Comparison of ENCODE assay signal across 12 cellular contexts in the genomic region with DNA sequence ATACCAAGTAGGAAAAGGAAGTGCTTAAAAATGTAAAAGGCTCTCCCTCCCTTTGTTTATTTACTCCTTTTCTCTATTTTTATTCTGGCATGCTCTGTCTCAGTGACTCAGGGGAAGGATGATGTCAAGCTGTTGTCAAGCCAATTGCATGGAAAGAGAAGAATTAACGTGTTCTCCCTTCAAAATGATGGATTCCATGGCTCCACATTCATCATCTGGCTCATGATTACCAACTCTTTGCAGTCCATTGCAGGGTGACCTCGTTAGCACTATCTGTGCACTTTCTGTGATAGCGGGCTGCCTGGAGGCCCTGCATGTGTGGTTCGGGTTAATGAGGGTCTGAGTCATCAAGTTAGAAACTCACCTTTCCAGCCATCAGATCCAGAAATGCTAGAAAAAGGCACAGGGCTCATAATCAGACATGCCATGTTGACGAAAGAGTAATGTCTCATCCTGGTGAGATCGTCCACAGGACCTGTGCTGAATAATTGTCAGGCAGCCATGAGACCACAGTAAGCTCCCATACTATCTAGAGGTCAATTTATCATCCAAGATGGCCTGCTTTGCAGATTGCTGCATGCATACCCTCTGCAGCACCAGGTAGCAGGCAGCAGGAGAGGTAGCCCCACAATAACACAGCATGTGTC.
A peak's percentile ranks its signal among the peaks of the same experiment; 100 is the strongest.
DNase-seq lines count a peak whose midpoint lies in the region; ATAC-seq and TF ChIP-seq lines count a peak whose summit lies in the region.
"Had no signal": no experiment of that assay in that cellular context is flagged by ENCODE, and none has a peak within 500 bp of the region (broad histone marks: within the 10 kb centered on the region; RNA-seq: fewer than 3 reads in every experiment).

No MANE protein-coding gene starts in this region.

- no peaks in the 10 kb centered on the region for H3K79me1 ChIP-seq in mesenchymal stem cell (replicated peaks; ENCODE audit: low read length, poor library complexity, severe bottlenecking)

- no peak overlapping the region for H2AFZ ChIP-seq in mesenchymal stem cell (ENCODE audit: low read depth, low read length)

- no peak overlapping the region for H2BK15ac ChIP-seq in mesenchymal stem cell (ENCODE audit: low read depth, poor library complexity, severe bottlenecking)

- H2BK5ac ChIP-seq in mesenchymal stem cell (ENCODE audit: low read depth, low read length, poor library complexity, severe bottlenecking), result no peak overlapping the region

- ATAC-seq in HG03354 (IDR thresholded peaks at IDR 0.05; ENCODE audit: poor library complexity, severe bottlenecking, unreplicated experiment), result no peak
- no peak for ATAC-seq in activated T-cell treated with anti-CD3 and anti-CD28 coated beads, Interleukin-2, amount 50 U/mL, for 4 hours
- ATAC-seq: effector memory CD8-positive, alpha-beta T cell had no signal

- H3K4me3 ChIP-seq in BJ (ENCODE audit: low read depth, low read length), result no peak overlapping the region
- H3K4me3 ChIP-seq in HUES64 (ENCODE audit: low read length), result no peak overlapping the region
- no peak overlapping the region for H3K4me3 ChIP-seq in mesenchymal stem cell (ENCODE audit: insufficient read depth in 1 of 2, low read depth in 1 of 2, low read length in 2 of 2)
- H3K4me3 ChIP-seq in CD8-positive, alpha-beta memory T cell (ENCODE audit: low read length), result no peak overlapping the region
- H3K4me3 ChIP-seq: lung had no signal

- H3K36me3 ChIP-seq in BJ (ENCODE audit: control insufficient read depth, insufficient read depth, low read length), result no peaks in the 10 kb centered on the region
- no peaks in the 10 kb centered on the region for H3K36me3 ChIP-seq in HUES64 (ENCODE audit: insufficient read depth, low read length)
- H3K36me3 ChIP-seq in mesenchymal stem cell (ENCODE audit: control insufficient read depth in 1 of 2, insufficient read depth in 2 of 2, low read depth in 1 of 2, low read length in 2 of 2), result no peaks in the 10 kb centered on the region
- no peaks in the 10 kb centered on the region for H3K36me3 ChIP-seq in CD8-positive, alpha-beta memory T cell (ENCODE audit: insufficient read depth, low read length)

- H3K27ac ChIP-seq in HUES64 (ENCODE audit: low read depth, low read length) (peak overlapping the region; percentile 55; the same call in 1 of the 2 replicates), mesenchymal stem cell (ENCODE audit: low read length, poor library complexity, severe bottlenecking) (no peak overlapping the region)
- H3K27ac ChIP-seq in CD8-positive, alpha-beta memory T cell (ENCODE audit: low read depth, low read length), result no peak overlapping the region

- H3K9ac ChIP-seq in HUES64 (ENCODE audit: low read depth, low read length) (no peak overlapping the region), mesenchymal stem cell (ENCODE audit: low read length) (no peak overlapping the region)

- TF ChIP-seq CTCF in BJ (IDR thresholded peaks at IDR 0.05; ENCODE audit: insufficient read depth, low read depth, low read length), result no peak

- H3K4me3 Mint-ChIP-seq in CD8-positive, alpha-beta memory T cell, result no peak overlapping the region
- no peak overlapping the region for H3K4me3 Mint-ChIP-seq in activated T-cell treated with anti-CD3 and anti-CD28 coated beads, Interleukin-2, amount 50 U/mL, for 4 hours
- H3K4me3 Mint-ChIP-seq: effector memory CD8-positive, alpha-beta T cell had no signal

- H4K91ac ChIP-seq in mesenchymal stem cell (ENCODE audit: low read length), result no peak overlapping the region

- POLR2A ChIA-PET in BJ (lab: Charles Lee), result no interaction called here
- POLR2A ChIA-PET in CD8-positive, alpha-beta memory T cell (lab: Charles Lee), result no interaction called here

- no peak overlapping the region for H3K23ac ChIP-seq in mesenchymal stem cell (ENCODE audit: low read length in 2 of 2)

- no peak overlapping the region for H2BK120ac ChIP-seq in mesenchymal stem cell (ENCODE audit: low read depth, low read length)

- H3K4me2 ChIP-seq in mesenchymal stem cell (ENCODE audit: low read length, poor library complexity, severe bottlenecking), result no peak overlapping the region

- H3K36me3 Mint-ChIP-seq in CD8-positive, alpha-beta memory T cell, result peaks cover 0 to 4% (median 0%) of the 10 kb centered on the region in 3 donors
- no peaks in the 10 kb centered on the region for H3K36me3 Mint-ChIP-seq in activated T-cell treated with anti-CD3 and anti-CD28 coated beads, Interleukin-2, amount 50 U/mL, for 4 hours (ENCODE audit: insufficient read depth)

- H3K4ac ChIP-seq in mesenchymal stem cell (ENCODE audit: low read depth in 1 of 2, low read length in 2 of 2), result no peak overlapping the region

- no peaks in the 10 kb centered on the region for H3K4me1 Mint-ChIP-seq in CD8-positive, alpha-beta memory T cell
- peaks cover 3% of the 10 kb centered on the region for H3K4me1 Mint-ChIP-seq in activated T-cell treated with anti-CD3 and anti-CD28 coated beads, Interleukin-2, amount 50 U/mL, for 4 hours (ENCODE audit: low read depth)

- H3K9me3 Mint-ChIP-seq in CD8-positive, alpha-beta memory T cell, result no peaks in the 10 kb centered on the region
- H3K9me3 Mint-ChIP-seq in activated T-cell treated with anti-CD3 and anti-CD28 coated beads, Interleukin-2, amount 50 U/mL, for 4 hours, result no peaks in the 10 kb centered on the region
- H3K9me3 Mint-ChIP-seq: effector memory CD8-positive, alpha-beta T cell had no signal

- H3K4me1 ChIP-seq in HUES64 (ENCODE audit: insufficient read depth, low read length) (peaks cover 13% of the 10 kb centered on the region), mesenchymal stem cell (ENCODE audit: control insufficient read depth, insufficient read depth, low read depth, low read length) (no peaks in the 10 kb centered on the region)
- H3K4me1 ChIP-seq in CD8-positive, alpha-beta memory T cell (ENCODE audit: insufficient read depth, low read length), result no peaks in the 10 kb centered on the region

- DNase-seq in BJ (ENCODE audit: low read depth), result peak; percentile 19
- peak; percentile 31 for DNase-seq in dedifferentiated amniotic fluid mesenchymal stem cell (ENCODE audit: extremely low spot score)
- DNase-seq in mesenchymal stem cell, result peak; percentile 81
- DNase-seq in CD8-positive, alpha-beta memory T cell, result no peak
- DNase-seq in T-helper 9 cell, result no peak
- DNase-seq in activated T-cell treated with anti-CD3 and anti-CD28 coated beads, Interleukin-2, amount 50 U/mL, for 4 hours, result no peak
- DNase-seq: activated effector memory CD4-positive, alpha-beta T cell treated with Interleukin-2 at 50 U/mL for 16 hours; effector memory CD8-positive, alpha-beta T cell; NCI-H524 had no signal

- H3K14ac ChIP-seq in mesenchymal stem cell (ENCODE audit: low read length in 2 of 2), result no peak overlapping the region

- CTCF ChIA-PET in BJ (lab: Yijun Ruan, JAX), result no interaction called here
- CTCF ChIA-PET in CD8-positive, alpha-beta memory T cell (lab: Charles Lee), result no interaction called here

- peak overlapping the region in 1 of 2 experiments; percentile 14 for H2BK12ac ChIP-seq in mesenchymal stem cell (ENCODE audit: low read length in 2 of 2)

- 58% methylated on average over 6 of the region's 6 CpGs for WGBS in HUES64
- 6% methylated on average over 6 of the region's 6 CpGs for WGBS in mesenchymal stem cell

- no peak overlapping the region for H2AK5ac ChIP-seq in mesenchymal stem cell (ENCODE audit: low read length, severe bottlenecking)

- H3K18ac ChIP-seq in mesenchymal stem cell (ENCODE audit: low read depth in 1 of 2, low read length in 2 of 2), result peak overlapping the region in 1 of 2 experiments; percentile 6

- H3K9me3 ChIP-seq in HUES64 (ENCODE audit: insufficient read depth, low read depth, low read length) (no peaks in the 10 kb centered on the region), mesenchymal stem cell (ENCODE audit: control insufficient read depth, low read length) (no peaks in the 10 kb centered on the region)
- H3K9me3 ChIP-seq in CD8-positive, alpha-beta memory T cell (ENCODE audit: low read length), result no peaks in the 10 kb centered on the region

- no peak overlapping the region for H4K8ac ChIP-seq in mesenchymal stem cell (ENCODE audit: low read length)

- H3K27ac Mint-ChIP-seq in CD8-positive, alpha-beta memory T cell, result no peak overlapping the region
- H3K27ac Mint-ChIP-seq: effector memory CD8-positive, alpha-beta T cell had no signal

- no peaks in the 10 kb centered on the region for H3K27me3 ChIP-seq in BJ (ENCODE audit: control insufficient read depth, insufficient read depth, low read length)
- H3K27me3 ChIP-seq in HUES64 (ENCODE audit: insufficient read depth, low read length), result no peaks in the 10 kb centered on the region
- H3K27me3 ChIP-seq in mesenchymal stem cell (ENCODE audit: control insufficient read depth in 1 of 2, insufficient read depth in 1 of 2, low read length in 2 of 2), result no peaks in the 10 kb centered on the region
- H3K27me3 ChIP-seq in CD8-positive, alpha-beta memory T cell (ENCODE audit: insufficient read depth, low read length, poor library complexity, severe bottlenecking), result no peaks in the 10 kb centered on the region

- no peaks in the 10 kb centered on the region for H3K27me3 Mint-ChIP-seq in CD8-positive, alpha-beta memory T cell
- H3K27me3 Mint-ChIP-seq in activated T-cell treated with anti-CD3 and anti-CD28 coated beads, Interleukin-2, amount 50 U/mL, for 4 hours (ENCODE audit: low read depth), result no peaks in the 10 kb centered on the region
- H3K27me3 Mint-ChIP-seq: effector memory CD8-positive, alpha-beta T cell had no signal

Comparison
In these comparisons a context has a peak if more than half of its experiments do, and no peak if none do; other contexts are left out.
1. DNase-seq: peak in BJ (single experiment), dedifferentiated amniotic fluid mesenchymal stem cell (single experiment) and mesenchymal stem cell (single experiment); none in CD8-positive, alpha-beta memory T cell (0 of 5), T-helper 9 cell (single experiment) and activated T-cell treated with anti-CD3 and anti-CD28 coated beads, Interleukin-2, amount 50 U/mL, for 4 hours (single experiment).